Comparison of ENCODE assay signal across 11 cellular contexts in the genomic region with DNA sequence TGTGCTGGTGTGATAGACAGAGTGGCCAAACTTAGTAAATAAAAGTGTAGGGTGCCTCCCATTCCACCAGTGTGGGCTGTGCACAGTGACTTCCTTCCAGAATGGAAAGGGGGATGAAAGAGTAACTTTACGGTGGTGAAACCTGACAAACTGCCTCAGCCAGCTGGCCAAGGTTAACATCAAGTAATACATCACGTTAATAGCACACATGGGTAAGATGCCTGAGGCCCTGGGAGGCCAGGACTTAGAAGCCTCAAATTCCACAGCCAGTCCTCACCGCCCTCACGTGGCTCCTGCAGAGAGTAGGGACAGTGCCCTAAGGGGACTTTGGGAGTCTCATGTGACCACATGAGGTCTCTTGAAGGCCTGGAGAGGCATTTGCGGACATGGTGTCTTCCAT. TPM values are rescaled to one million over a fixed set of nuclear protein-coding genes. Genes with fewer than 3 reads are reported as not detected.
DNase-seq lines count a peak whose midpoint lies in the region; ATAC-seq and TF ChIP-seq lines count a peak whose summit lies in the region.
"Had no signal": no experiment of that assay in that cellular context is flagged by ENCODE, and none has a peak within 500 bp of the region (broad histone marks: within the 10 kb centered on the region; RNA-seq: fewer than 3 reads in every experiment).

No MANE protein-coding gene starts in this region.

- no peak overlapping the region for H4K8ac ChIP-seq in mesendoderm (ENCODE audit: low read depth, low read length)

- H3K27me3 ChIP-seq in mesendoderm (ENCODE audit: insufficient read depth, low read length, poor library complexity) = no peaks in the 10 kb centered on the region

- no peak overlapping the region for H3K56ac ChIP-seq in mesendoderm (ENCODE audit: low read length)

- H3K4me3 ChIP-seq in Jurkat, Clone E6-1 (ENCODE audit: low read length) = no peak overlapping the region
- H3K4me3 ChIP-seq in choroid plexus epithelial cell (ENCODE audit: low read depth, low read length) (no peak overlapping the region), mesendoderm (ENCODE audit: low read length) (no peak overlapping the region)

- POLR2A ChIA-PET in activated CD4-positive, alpha-beta memory T cell treated with anti-CD3 and anti-CD28 coated beads, Interleukin-2, amount 10 ng/mL, durations not matched to agents 7 days and 5 days (lab: Charles Lee) = interaction anchor here (0.9 to 8.4 kb wide), 5 partner anchors 19 to 395 kb away, joined by 3 to 169 read pairs (median 4); partner anchors contain the start of gene SOCS1

- peak overlapping the region; percentile 16 for H3K9ac ChIP-seq in mesendoderm (ENCODE audit: low read length)

- H3K9me3 Mint-ChIP-seq in activated CD4-positive, alpha-beta memory T cell treated with anti-CD3 and anti-CD28 coated beads, Interleukin-2, amount 10 ng/mL, durations not matched to agents 7 days and 5 days = no peaks in the 10 kb centered on the region
- H3K9me3 Mint-ChIP-seq: CD8-positive, alpha-beta memory T cell had no signal

- no CpG with 5 or more reads among the region's 5 CpGs for WGBS in mesendoderm (ENCODE audit: extremely low coverage, insufficient coverage, low lambda C conversion rate)

- H3K4me1 ChIP-seq in mesendoderm (ENCODE audit: control insufficient read depth, low read depth, low read length) = peaks cover 9% of the 10 kb centered on the region

- peaks cover 4% of the 10 kb centered on the region for H3K79me1 ChIP-seq in mesendoderm (ENCODE audit: low read length)

- H3K4me2 ChIP-seq in mesendoderm (ENCODE audit: low read length) = no peak overlapping the region

- no peak overlapping the region for H2AK5ac ChIP-seq in mesendoderm (ENCODE audit: low read length)

- no peak overlapping the region for H3K23ac ChIP-seq in mesendoderm (ENCODE audit: low read length)

- no peak overlapping the region for H2BK5ac ChIP-seq in mesendoderm (ENCODE audit: low read length)

- H3K4ac ChIP-seq in mesendoderm (ENCODE audit: low read depth, low read length) = peak overlapping the region; percentile 2

- H3K27ac ChIP-seq in mesendoderm (ENCODE audit: low read depth, low read length) = no peak overlapping the region

- no peak overlapping the region for H2BK15ac ChIP-seq in mesendoderm (replicated peaks; ENCODE audit: low read depth)

- CTCF ChIA-PET in activated CD4-positive, alpha-beta memory T cell treated with anti-CD3 and anti-CD28 coated beads, Interleukin-2, amount 10 ng/mL, durations not matched to agents 7 days and 5 days (lab: Charles Lee) = interaction anchor here (1.2 to 1.8 kb wide), 2 partner anchors 12 to 37 kb away, joined by 3 to 7 read pairs; no protein-coding TSS in a partner anchor

- no peaks in the 10 kb centered on the region for H3K36me3 ChIP-seq in mesendoderm (ENCODE audit: control insufficient read depth, insufficient read depth, low read length)

- no peak overlapping the region for H4K5ac ChIP-seq in mesendoderm (ENCODE audit: low read length)

- no peak for ATAC-seq in GM18870 (IDR thresholded peaks at IDR 0.05; ENCODE audit: unreplicated experiment)
- ATAC-seq in HG03175 (IDR thresholded peaks at IDR 0.05; ENCODE audit: unreplicated experiment) = no peak
- ATAC-seq: stimulated activated naive CD8-positive, alpha-beta T cell treated with anti-CD3 and anti-CD28 coated beads, Interleukin-15, Interleukin-2, amounts not matched to agents 100 U/mL and 50 U/mL, for 24 hours had no signal

- H3K27ac Mint-ChIP-seq in activated CD4-positive, alpha-beta memory T cell treated with anti-CD3 and anti-CD28 coated beads, Interleukin-2, amount 10 ng/mL, durations not matched to agents 7 days and 5 days = no peak overlapping the region
- H3K27ac Mint-ChIP-seq: CD8-positive, alpha-beta memory T cell had no signal

- no peaks in the 10 kb centered on the region for H3K36me3 Mint-ChIP-seq in activated CD4-positive, alpha-beta memory T cell treated with anti-CD3 and anti-CD28 coated beads, Interleukin-2, amount 10 ng/mL, durations not matched to agents 7 days and 5 days (ENCODE audit: low read depth)
- H3K36me3 Mint-ChIP-seq: CD8-positive, alpha-beta memory T cell had no signal

- no peak overlapping the region for H2BK120ac ChIP-seq in mesendoderm (ENCODE audit: low read depth, low read length)

- H3K4me1 Mint-ChIP-seq in activated CD4-positive, alpha-beta memory T cell treated with anti-CD3 and anti-CD28 coated beads, Interleukin-2, amount 10 ng/mL, durations not matched to agents 7 days and 5 days = peaks cover 63% of the 10 kb centered on the region

- no peaks in the 10 kb centered on the region for H3K79me2 ChIP-seq in mesendoderm (ENCODE audit: control insufficient read depth, insufficient read depth, low read length)

- H3K27me3 Mint-ChIP-seq in activated CD4-positive, alpha-beta memory T cell treated with anti-CD3 and anti-CD28 coated beads, Interleukin-2, amount 10 ng/mL, durations not matched to agents 7 days and 5 days = peaks cover 53% of the 10 kb centered on the region

- no peak for TF ChIP-seq CTCF in choroid plexus epithelial cell (conservative IDR thresholded peaks at IDR 0.05; ENCODE audit: low read depth, low read length)

- peak; percentile 45 for DNase-seq in AG20443 (ENCODE audit: low spot score)
- DNase-seq in Jurkat, Clone E6-1 (ENCODE audit: low read depth, low spot score) = peak; percentile 21
- DNase-seq in choroid plexus epithelial cell (ENCODE audit: low read depth) = peak; percentile 69
- DNase-seq in mesendoderm = peak; percentile 92
- no peak for DNase-seq in stimulated activated CD4-positive, alpha-beta T cell treated with anti-CD3 and anti-CD28 coated beads, Interleukin-15, amount 100 ng/mL, for 24 hours
- DNase-seq in activated CD4-positive, alpha-beta memory T cell treated with anti-CD3 and anti-CD28 coated beads, Interleukin-2, amount 10 ng/mL, durations not matched to agents 7 days and 5 days = no peak
- DNase-seq: CD8-positive, alpha-beta memory T cell; stimulated activated naive CD8-positive, alpha-beta T cell treated with anti-CD3 and anti-CD28 coated beads, Interleukin-15, Interleukin-2, amounts not matched to agents 100 U/mL and 50 U/mL, for 24 hours; T-helper 2 cell had no signal

- H3K4me3 Mint-ChIP-seq in activated CD4-positive, alpha-beta memory T cell treated with anti-CD3 and anti-CD28 coated beads, Interleukin-2, amount 10 ng/mL, durations not matched to agents 7 days and 5 days = no peak overlapping the region
- H3K4me3 Mint-ChIP-seq: CD8-positive, alpha-beta memory T cell had no signal

- no peak overlapping the region for H3K18ac ChIP-seq in mesendoderm (ENCODE audit: low read length)

RNA-seq across cellular contexts. Expression of gene RMI2, which starts 14.1 kb away (rescaled TPM):
- polyA plus RNA-seq in Jurkat, Clone E6-1 (2012; ENCODE audit: insufficient read depth, insufficient read length) = 23.6 TPM
- 57.3 TPM for polyA plus RNA-seq in mesendoderm (2013, experiment 1 of 2)
- polyA plus RNA-seq in mesendoderm (2013, experiment 2 of 2) = 58.1 TPM
- 10 to 100 TPM; 45.9 to 46.6 TPM for total RNA-seq in activated CD4-positive, alpha-beta memory T cell treated with anti-CD3 and anti-CD28 coated beads, Interleukin-2, amount 10 ng/mL, durations not matched to agents 7 days and 5 days

Comparison
In these comparisons a context has a peak if more than half of its experiments do, and no peak if none do; other contexts are left out.
1. DNase-seq: peak in AG20443 (single experiment), Jurkat, Clone E6-1 (single experiment), choroid plexus epithelial cell (single experiment) and mesendoderm (single experiment); none in stimulated activated CD4-positive, alpha-beta T cell treated with anti-CD3 and anti-CD28 coated beads, Interleukin-15, amount 100 ng/mL, for 24 hours (single experiment) and activated CD4-positive, alpha-beta memory T cell treated with anti-CD3 and anti-CD28 coated beads, Interleukin-2, amount 10 ng/mL, durations not matched to agents 7 days and 5 days (single experiment).